In genomic region chr4:48968814-48969213, GRCh38 we compare ENCODE assay signal across 17 cellular contexts. TPM values are rescaled to one million over a fixed set of nuclear protein-coding genes. Genes with fewer than 3 reads are reported as not detected.
DNase-seq lines count a peak whose midpoint lies in the region; ATAC-seq and TF ChIP-seq lines count a peak whose summit lies in the region.
"Had no signal": no experiment of that assay in that cellular context is flagged by ENCODE, and none has a peak within 500 bp of the region (broad histone marks: within the 10 kb centered on the region; RNA-seq: fewer than 3 reads in every experiment).

No MANE protein-coding gene starts in this region.

- H4K20me1 ChIP-seq in mammary epithelial cell (ENCODE audit: insufficient read depth, low read length): no peaks in the 10 kb centered on the region

- no peak for TF ChIP-seq CTCF in mammary epithelial cell (conservative IDR thresholded peaks at IDR 0.05 in 1 of 2, IDR thresholded peaks at IDR 0.05 in 1 of 2; ENCODE audit: extremely low read depth in 1 of 2, insufficient read depth in 1 of 2, low read depth in 1 of 2, low read length in 2 of 2)

- no peak overlapping the region for H3K9ac ChIP-seq in mammary epithelial cell (ENCODE audit: insufficient read depth, low read length)

- BruUV-seq in mammary epithelial cell (replicated peaks; lab: Mats Ljungman, UMichigan): no TSS peak

- DNase-seq in Daoy (ENCODE audit: low read depth) (peak; percentile 37), MV-4-11 (lab: John Stamatoyannopoulos, UW) (peak; percentile 61), mammary epithelial cell (peak; percentile 92), kidney tubule cell (ENCODE audit: low spot score) (peak; percentile 58)
- no peak for DNase-seq in stimulated activated effector memory CD8-positive, alpha-beta T cell treated with anti-CD3 and anti-CD28 coated beads, Interleukin-12 subunit alpha, Interleukin-12 subunit beta, amount 100 ng/mL, for 72 hours (ENCODE audit: low spot score in 2 of 2)
- DNase-seq: activated CD8-positive, alpha-beta T cell treated with anti-CD3 and anti-CD28 coated beads, Interleukin-2, amount 10 ng/mL, durations not matched to agents 7 days and 5 days; activated naive CD4-positive, alpha-beta T cell; gastrocnemius medialis; NCI-H1436; SHP77 treated with DMSO at 0.1 percent for 48 hours; stimulated activated CD4-positive, alpha-beta T cell treated with anti-CD3 and anti-CD28 coated beads, Interleukin-1b, Interleukin-23, amount 100 ng/mL, for 48 hours had no signal

- no peak overlapping the region for H3K27ac Mint-ChIP-seq in stimulated activated effector memory CD8-positive, alpha-beta T cell treated with anti-CD3 and anti-CD28 coated beads, Interleukin-12 subunit alpha, Interleukin-12 subunit beta, amount 100 ng/mL, for 72 hours
- H3K27ac Mint-ChIP-seq: activated CD8-positive, alpha-beta T cell treated with anti-CD3 and anti-CD28 coated beads, Interleukin-2, amount 10 ng/mL, durations not matched to agents 7 days and 5 days had no signal

- peaks cover 41% of the 10 kb centered on the region for H3K4me1 ChIP-seq in mammary epithelial cell (ENCODE audit: insufficient read depth, low read length)
- H3K4me1 ChIP-seq: gastrocnemius medialis, prostate gland had no signal

- CTCF ChIA-PET in mammary epithelial cell (lab: Charles Lee; ENCODE audit: low non-redundant PET): interaction anchor here (0.7 kb wide), 1 partner anchor 59 kb away, joined by 7 read pairs; no protein-coding TSS in a partner anchor

- H3K27me3 ChIP-seq in mammary epithelial cell (ENCODE audit: insufficient read depth, low read length): no peaks in the 10 kb centered on the region
- H3K27me3 ChIP-seq: gastrocnemius medialis had no signal

- intact Hi-C loops in mammary epithelial cell (cut with micrococcal nuclease): loop anchor here (10.0 kb wide), 1 partner anchor 624 kb away; the partner anchor contains the start of gene SLAIN2

- no peaks in the 10 kb centered on the region for H3K79me2 ChIP-seq in mammary epithelial cell (ENCODE audit: insufficient read depth, low read length)

- dilution Hi-C loops in mammary epithelial cell (cut with HindIII; ENCODE audit: low sequenced_read_pairs): no loop called here

- no peak for ATAC-seq in GM21390 (IDR thresholded peaks at IDR 0.05; ENCODE audit: unreplicated experiment)
- ATAC-seq in HG02970 (IDR thresholded peaks at IDR 0.05; ENCODE audit: low FRiP score, unreplicated experiment): no peak
- no peak for ATAC-seq in GM21515 (IDR thresholded peaks at IDR 0.05; ENCODE audit: unreplicated experiment)
- ATAC-seq in stimulated activated effector memory CD8-positive, alpha-beta T cell treated with anti-CD3 and anti-CD28 coated beads, Interleukin-12 subunit alpha, Interleukin-12 subunit beta, amount 100 ng/mL, for 72 hours: no peak
- ATAC-seq: activated CD8-positive, alpha-beta T cell treated with anti-CD3 and anti-CD28 coated beads, Interleukin-2, amount 10 ng/mL, durations not matched to agents 7 days and 5 days; gastrocnemius medialis had no signal

- H3K9me3 ChIP-seq in mammary epithelial cell (replicated peaks; ENCODE audit: insufficient read depth, low read length): no peaks in the 10 kb centered on the region
- H3K9me3 ChIP-seq: gastrocnemius medialis, prostate gland had no signal

- in situ Hi-C loops in mammary epithelial cell (cut with MboI; ENCODE audit: low sequenced_read_pairs in 2 of 2): loop anchor here in 1 of 2 donors (10.0 to 25.0 kb wide), 2 partner anchors 64 to 182 kb away; partner anchors contain the start of genes FRYL and OCIAD2

- peak overlapping the region; percentile 45 for H3K4me2 ChIP-seq in mammary epithelial cell (ENCODE audit: insufficient read depth, low read depth, low read length)

- 32% methylated on average over 4 of the region's 4 CpGs for WGBS in mammary epithelial cell (ENCODE audit: low coverage, missing lambda C conversion rate)

- no peaks in the 10 kb centered on the region for H3K4me1 Mint-ChIP-seq in stimulated activated effector memory CD8-positive, alpha-beta T cell treated with anti-CD3 and anti-CD28 coated beads, Interleukin-12 subunit alpha, Interleukin-12 subunit beta, amount 100 ng/mL, for 72 hours

- H3K36me3 Mint-ChIP-seq in stimulated activated effector memory CD8-positive, alpha-beta T cell treated with anti-CD3 and anti-CD28 coated beads, Interleukin-12 subunit alpha, Interleukin-12 subunit beta, amount 100 ng/mL, for 72 hours: no peaks in the 10 kb centered on the region

- no peak overlapping the region for H3K4me3 Mint-ChIP-seq in stimulated activated effector memory CD8-positive, alpha-beta T cell treated with anti-CD3 and anti-CD28 coated beads, Interleukin-12 subunit alpha, Interleukin-12 subunit beta, amount 100 ng/mL, for 72 hours
- H3K4me3 Mint-ChIP-seq: activated CD8-positive, alpha-beta T cell treated with anti-CD3 and anti-CD28 coated beads, Interleukin-2, amount 10 ng/mL, durations not matched to agents 7 days and 5 days had no signal

- H2AFZ ChIP-seq in mammary epithelial cell (ENCODE audit: low read depth, low read length): peak overlapping the region; percentile 81

- H3K36me3 ChIP-seq in mammary epithelial cell (ENCODE audit: insufficient read depth, low read length): no peaks in the 10 kb centered on the region
- H3K36me3 ChIP-seq: gastrocnemius medialis, prostate gland had no signal

- no peaks in the 10 kb centered on the region for H3K9me3 Mint-ChIP-seq in stimulated activated effector memory CD8-positive, alpha-beta T cell treated with anti-CD3 and anti-CD28 coated beads, Interleukin-12 subunit alpha, Interleukin-12 subunit beta, amount 100 ng/mL, for 72 hours

- peak overlapping the region; percentile 54 for H3K27ac ChIP-seq in mammary epithelial cell (ENCODE audit: insufficient read depth, low read depth, low read length)
- H3K27ac ChIP-seq: C4-2B, gastrocnemius medialis, prostate gland had no signal

- H3K4me3 ChIP-seq in mammary epithelial cell (replicated peaks in 1 of 3; ENCODE audit: insufficient read depth in 1 of 3, low read depth in 2 of 3, low read length in 3 of 3): no peak overlapping the region
- H3K4me3 ChIP-seq: gastrocnemius medialis, prostate gland had no signal

RNA-seq across cellular contexts. Expression of gene CWH43, which starts 17.3 kb away (rescaled TPM):
- not detected in 2 replicates for total RNA-seq in Daoy (2014; rRNA removed; shearing (Covaris generic))
- total RNA-seq in mammary epithelial cell: 1 to 10 TPM in 1 of 2 donors, under 1 TPM in 1; 0.50 to 1.5 TPM
- polyA plus RNA-seq in mammary epithelial cell: 0.61 TPM
- not detected for polyA minus RNA-seq in mammary epithelial cell
- total RNA-seq: activated CD8-positive, alpha-beta T cell treated with anti-CD3 and anti-CD28 coated beads, Interleukin-2, amount 10 ng/mL, durations not matched to agents 7 days and 5 days; cerebellum had no signal

Comparison
In these comparisons a context has a peak if more than half of its experiments do, and no peak if none do; other contexts are left out.
1. DNase-seq: peak in Daoy (single experiment), MV-4-11 (single experiment), mammary epithelial cell (single experiment) and kidney tubule cell (single experiment); none in stimulated activated effector memory CD8-positive, alpha-beta T cell treated with anti-CD3 and anti-CD28 coated beads, Interleukin-12 subunit alpha, Interleukin-12 subunit beta, amount 100 ng/mL, for 72 hours (0 of 2).